Comparison of ENCODE assay signal across 1 cellular context in the genomic region with DNA sequence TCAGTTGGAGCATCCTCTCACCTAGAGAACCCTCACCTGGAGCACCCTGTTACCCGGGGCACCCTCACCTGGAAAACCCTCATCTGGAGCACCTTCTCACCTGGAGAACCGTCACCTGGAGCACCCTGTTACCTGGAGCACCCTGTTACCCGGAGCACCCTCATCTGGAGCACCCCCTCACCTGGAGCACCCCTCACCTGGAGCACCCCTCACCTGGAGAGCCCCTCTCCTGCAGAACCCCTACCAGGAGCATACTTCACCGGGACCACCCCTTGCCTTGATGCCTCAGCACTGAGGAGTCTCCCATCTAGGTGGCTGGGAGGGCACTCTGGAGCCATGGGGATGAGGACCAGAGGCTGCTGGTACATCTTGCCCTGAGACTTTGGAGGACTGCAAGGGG.
TF ChIP-seq lines count a peak whose summit lies in the region.

No MANE protein-coding gene starts in this region.

TF ChIP-seq in HepG2, 621 proteins besides CTCF, POLR2A, EP300 and RAD21:
- TF ChIP-seq ZNF263 (CRISPR knock-in tag; IDR thresholded peaks at IDR 0.05), result peak; percentile 68; the same call in 1 of the 2 replicates
- TF ChIP-seq, protein P1, sequence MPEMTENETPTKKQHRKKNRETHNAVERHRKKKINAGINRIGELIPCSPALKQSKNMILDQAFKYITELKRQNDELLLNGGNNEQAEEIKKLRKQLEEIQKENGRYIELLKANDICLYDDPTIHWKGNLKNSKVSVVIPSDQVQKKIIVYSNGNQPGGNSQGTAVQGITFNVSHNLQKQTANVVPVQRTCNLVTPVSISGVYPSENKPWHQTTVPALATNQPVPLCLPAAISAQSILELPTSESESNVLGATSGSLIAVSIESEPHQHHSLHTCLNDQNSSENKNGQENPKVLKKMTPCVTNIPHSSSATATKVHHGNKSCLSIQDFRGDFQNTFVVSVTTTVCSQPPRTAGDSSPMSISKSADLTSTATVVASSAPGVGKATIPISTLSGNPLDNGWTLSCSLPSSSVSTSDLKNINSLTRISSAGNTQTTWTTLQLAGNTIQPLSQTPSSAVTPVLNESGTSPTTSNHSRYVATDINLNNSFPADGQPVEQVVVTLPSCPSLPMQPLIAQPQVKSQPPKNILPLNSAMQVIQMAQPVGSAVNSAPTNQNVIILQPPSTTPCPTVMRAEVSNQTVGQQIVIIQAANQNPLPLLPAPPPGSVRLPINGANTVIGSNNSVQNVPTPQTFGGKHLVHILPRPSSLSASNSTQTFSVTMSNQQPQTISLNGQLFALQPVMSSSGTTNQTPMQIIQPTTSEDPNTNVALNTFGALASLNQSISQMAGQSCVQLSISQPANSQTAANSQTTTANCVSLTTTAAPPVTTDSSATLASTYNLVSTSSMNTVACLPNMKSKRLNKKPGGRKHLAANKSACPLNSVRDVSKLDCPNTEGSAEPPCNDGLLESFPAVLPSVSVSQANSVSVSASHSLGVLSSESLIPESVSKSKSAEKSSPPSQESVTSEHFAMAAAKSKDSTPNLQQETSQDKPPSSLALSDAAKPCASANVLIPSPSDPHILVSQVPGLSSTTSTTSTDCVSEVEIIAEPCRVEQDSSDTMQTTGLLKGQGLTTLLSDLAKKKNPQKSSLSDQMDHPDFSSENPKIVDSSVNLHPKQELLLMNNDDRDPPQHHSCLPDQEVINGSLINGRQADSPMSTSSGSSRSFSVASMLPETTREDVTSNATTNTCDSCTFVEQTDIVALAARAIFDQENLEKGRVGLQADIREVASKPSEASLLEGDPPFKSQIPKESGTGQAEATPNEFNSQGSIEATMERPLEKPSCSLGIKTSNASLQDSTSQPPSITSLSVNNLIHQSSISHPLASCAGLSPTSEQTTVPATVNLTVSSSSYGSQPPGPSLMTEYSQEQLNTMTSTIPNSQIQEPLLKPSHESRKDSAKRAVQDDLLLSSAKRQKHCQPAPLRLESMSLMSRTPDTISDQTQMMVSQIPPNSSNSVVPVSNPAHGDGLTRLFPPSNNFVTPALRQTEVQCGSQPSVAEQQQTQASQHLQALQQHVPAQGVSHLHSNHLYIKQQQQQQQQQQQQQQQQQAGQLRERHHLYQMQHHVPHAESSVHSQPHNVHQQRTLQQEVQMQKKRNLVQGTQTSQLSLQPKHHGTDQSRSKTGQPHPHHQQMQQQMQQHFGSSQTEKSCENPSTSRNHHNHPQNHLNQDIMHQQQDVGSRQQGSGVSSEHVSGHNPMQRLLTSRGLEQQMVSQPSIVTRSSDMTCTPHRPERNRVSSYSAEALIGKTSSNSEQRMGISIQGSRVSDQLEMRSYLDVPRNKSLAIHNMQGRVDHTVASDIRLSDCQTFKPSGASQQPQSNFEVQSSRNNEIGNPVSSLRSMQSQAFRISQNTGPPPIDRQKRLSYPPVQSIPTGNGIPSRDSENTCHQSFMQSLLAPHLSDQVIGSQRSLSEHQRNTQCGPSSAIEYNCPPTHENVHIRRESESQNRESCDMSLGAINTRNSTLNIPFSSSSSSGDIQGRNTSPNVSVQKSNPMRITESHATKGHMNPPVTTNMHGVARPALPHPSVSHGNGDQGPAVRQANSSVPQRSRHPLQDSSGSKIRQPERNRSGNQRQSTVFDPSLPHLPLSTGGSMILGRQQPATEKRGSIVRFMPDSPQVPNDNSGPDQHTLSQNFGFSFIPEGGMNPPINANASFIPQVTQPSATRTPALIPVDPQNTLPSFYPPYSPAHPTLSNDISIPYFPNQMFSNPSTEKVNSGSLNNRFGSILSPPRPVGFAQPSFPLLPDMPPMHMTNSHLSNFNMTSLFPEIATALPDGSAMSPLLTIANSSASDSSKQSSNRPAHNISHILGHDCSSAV (CRISPR knock-in tag; IDR thresholded peaks at IDR 0.05; ENCODE audit: borderline replicate concordance), result no peak
